In genomic region chrX:154398668-154399526, GRCh38 we compare ENCODE assay signal across 8 cellular contexts. TPM values are rescaled to one million over a fixed set of nuclear protein-coding genes. Genes with fewer than 3 reads are reported as not detected.
DNase-seq lines count a peak whose midpoint lies in the region; ATAC-seq, FAIRE-seq and TF ChIP-seq lines count a peak whose summit lies in the region.

No MANE protein-coding gene starts in this region.

- DNase-seq in D721Med (ENCODE audit: insufficient read length, low spot score) (no peak), NCI-H2227 (lab: John Stamatoyannopoulos, UW; ENCODE audit: unreplicated experiment) (peak; percentile 89), cerebellum (ENCODE audit: low spot score) (peak; percentile 70), kidney glomerular epithelial cell (lab: John Stamatoyannopoulos, UW) (peak; percentile 29), DMS114 treated with DMSO at 0.1 percent for 48 hours (lab: John Stamatoyannopoulos, UW; ENCODE audit: unreplicated experiment) (no peak)
- DNase-seq in activated CD4-positive, alpha-beta T cell treated with anti-CD3 and anti-CD28 coated beads for 24 hours (ENCODE audit: low read depth in 2 of 2), result peak; percentile 67 to 71
- peak; percentile 60 to 68 for DNase-seq in stimulated activated CD4-positive, alpha-beta T cell treated with anti-CD3 and anti-CD28 coated beads, Interleukin-15, amount 100 ng/mL, for 1 hour (ENCODE audit: low read depth in 1 of 2, low spot score in 1 of 2)

- ATAC-seq in HG02759 (IDR thresholded peaks at IDR 0.05; ENCODE audit: unreplicated experiment), result peak; percentile 36

- TF ChIP-seq CTCF in D721Med (IDR thresholded peaks at IDR 0.05; ENCODE audit: insufficient read depth, missing control alignments), result peak; percentile 59

- no peak for FAIRE-seq in D721Med (lab: Jason Lieb, UNC)

RNA-seq across cellular contexts. Expression of gene RPL10, which starts 0.7 kb away (rescaled TPM):
- total RNA-seq in cerebellum, result 1,446 TPM

RNA-seq across cellular contexts. Expression of gene DNASE1L1, which starts 10.2 kb away (rescaled TPM):
- 5.1 TPM for total RNA-seq in cerebellum

RNA-seq across cellular contexts. Expression of gene TAFAZZIN, which starts 12.4 kb away (rescaled TPM):
- total RNA-seq in cerebellum, result 14.9 TPM

RNA-seq across cellular contexts. Expression of gene EMD, which starts 19.8 kb away (rescaled TPM):
- total RNA-seq in cerebellum, result 18.8 TPM

RNA-seq across cellular contexts. Expression of gene FLNA, which starts 24.5 kb away (rescaled TPM):
- total RNA-seq in cerebellum, result 131 TPM

Comparison
In these comparisons a context has a peak if more than half of its experiments do, and no peak if none do; other contexts are left out.
1. DNase-seq: peak in NCI-H2227 (single experiment), activated CD4-positive, alpha-beta T cell treated with anti-CD3 and anti-CD28 coated beads for 24 hours (2 of 2), cerebellum (single experiment), kidney glomerular epithelial cell (single experiment) and stimulated activated CD4-positive, alpha-beta T cell treated with anti-CD3 and anti-CD28 coated beads, Interleukin-15, amount 100 ng/mL, for 1 hour (2 of 2); none in D721Med (single experiment) and DMS114 treated with DMSO at 0.1 percent for 48 hours (single experiment).